ENCODE assay signal across 14 cellular contexts in genomic region chr2:27493948-27494283, GRCh38. TPM values are rescaled to one million over a fixed set of nuclear protein-coding genes. Genes with fewer than 3 reads are reported as not detected.
DNase-seq lines count a peak whose midpoint lies in the region; ATAC-seq and TF ChIP-seq lines count a peak whose summit lies in the region.
"Had no signal": no experiment of that assay in that cellular context is flagged by ENCODE, and none has a peak within 500 bp of the region (broad histone marks: within the 10 kb centered on the region; RNA-seq: fewer than 3 reads in every experiment).

No MANE protein-coding gene starts in this region.

- no peak overlapping the region for H3K27ac Mint-ChIP-seq in CD4-positive, alpha-beta T cell
- H3K27ac Mint-ChIP-seq in activated B cell treated with CpG ODN at 0.5 μM for 24 hours, result no peak overlapping the region

- H3K4me1 ChIP-seq in esophagus (ENCODE audit: control insufficient read depth in 2 of 2, insufficient read depth in 2 of 2, low read length in 1 of 2) (peaks cover 5 to 14% of the 10 kb centered on the region in 2 donors), neuron (ENCODE audit: insufficient read depth, low read length) (peaks cover 4% of the 10 kb centered on the region)

- peaks cover 26% of the 10 kb centered on the region for H3K4me1 Mint-ChIP-seq in CD4-positive, alpha-beta T cell (ENCODE audit: low read depth)
- H3K4me1 Mint-ChIP-seq in activated B cell treated with CpG ODN at 0.5 μM for 24 hours, result peaks cover 27% of the 10 kb centered on the region

- intact Hi-C loops in CD4-positive, alpha-beta T cell (cut with DNase I, micrococcal nuclease), result loop anchor here in 1 of 2 experiments (2.0 kb wide), 1 partner anchor 87 kb away; no protein-coding TSS in a partner anchor
- intact Hi-C loops in activated B cell treated with CpG ODN at 0.5 μM for 24 hours (cut with micrococcal nuclease), result no loop called here

- CTCF ChIA-PET in CD4-positive, alpha-beta T cell (lab: Charles Lee), result no interaction called here
- CTCF ChIA-PET in activated B cell treated with CpG ODN at 0.5 μM for 24 hours (lab: Charles Lee), result no interaction called here

- H2AFZ ChIP-seq in neuron (ENCODE audit: low read depth, low read length), result no peak overlapping the region

- WGBS in esophagus, 2 donors, result 88 to 90% methylated on average over 13 of the region's 13 CpGs

- H3K27ac ChIP-seq in CD4-positive, alpha-beta T cell (ENCODE audit: low read depth, low read length), result no peak overlapping the region
- H3K27ac ChIP-seq in esophagus (ENCODE audit: low read depth in 2 of 2, low read length in 1 of 2), result peak overlapping the region in 1 of 2 donors; percentile 7

- no peaks in the 10 kb centered on the region for H3K36me3 Mint-ChIP-seq in CD4-positive, alpha-beta T cell (ENCODE audit: low read depth)
- H3K36me3 Mint-ChIP-seq in activated B cell treated with CpG ODN at 0.5 μM for 24 hours (ENCODE audit: low read depth), result no peaks in the 10 kb centered on the region

- peaks cover 0 to 3% of the 10 kb centered on the region in 2 donors for H3K36me3 ChIP-seq in esophagus (ENCODE audit: control insufficient read depth in 2 of 2, insufficient read depth in 2 of 2, low read length in 1 of 2)
- H3K36me3 ChIP-seq in neuron (ENCODE audit: insufficient read depth, low read length), result no peaks in the 10 kb centered on the region
- H3K36me3 ChIP-seq: pancreas had no signal

- POLR2A ChIA-PET in CD4-positive, alpha-beta T cell (lab: Charles Lee), result no interaction called here
- POLR2A ChIA-PET in activated B cell treated with CpG ODN at 0.5 μM for 24 hours (lab: Charles Lee), result interaction anchor here (0.7 kb wide), 1 partner anchor 137 kb away, joined by 3 read pairs; the partner anchor contains the start of gene GTF3C2

- no peak for TF ChIP-seq CTCF in CD4-positive, alpha-beta T cell (IDR thresholded peaks at IDR 0.05)
- no peak for TF ChIP-seq CTCF in activated B cell treated with CpG ODN at 0.5 μM for 24 hours (IDR thresholded peaks at IDR 0.05)
- no peak for TF ChIP-seq CTCF in GM20000 (IDR thresholded peaks at IDR 0.05; ENCODE audit: extremely low read depth, missing control alignments)

- H3K9me3 ChIP-seq in CD4-positive, alpha-beta T cell (ENCODE audit: control insufficient read depth, low read length), result no peaks in the 10 kb centered on the region
- H3K9me3 ChIP-seq in esophagus (ENCODE audit: control insufficient read depth in 2 of 2, insufficient read depth in 1 of 2, low read depth in 1 of 2, low read length in 1 of 2) (no peaks in the 10 kb centered on the region), neuron (ENCODE audit: low read length) (no peaks in the 10 kb centered on the region)
- H3K9me3 ChIP-seq: pancreas had no signal

- H3K4me3 Mint-ChIP-seq in CD4-positive, alpha-beta T cell, result peak overlapping the region; percentile 59
- H3K4me3 Mint-ChIP-seq in activated B cell treated with CpG ODN at 0.5 μM for 24 hours, result peak overlapping the region; percentile 41

- H3K27me3 Mint-ChIP-seq in CD4-positive, alpha-beta T cell, result peaks cover 50% of the 10 kb centered on the region
- peaks cover 52% of the 10 kb centered on the region for H3K27me3 Mint-ChIP-seq in activated B cell treated with CpG ODN at 0.5 μM for 24 hours

- ATAC-seq in CD4-positive, alpha-beta T cell (ENCODE audit: poor library complexity), result no peak
- no peak for ATAC-seq in activated B cell treated with CpG ODN at 0.5 μM for 24 hours (ENCODE audit: low read depth)
- no peak for ATAC-seq in GM18858 (IDR thresholded peaks at IDR 0.05; ENCODE audit: unreplicated experiment)

- H3K4me3 ChIP-seq in esophagus (ENCODE audit: low read depth in 1 of 2, low read length in 2 of 2), result peak overlapping the region; percentile 61 to 67
- peak overlapping the region; percentile 52 for H3K4me3 ChIP-seq in neuron (ENCODE audit: low read length)

- H3K27me3 ChIP-seq in CD4-positive, alpha-beta T cell (ENCODE audit: control insufficient read depth, insufficient read depth, low read length), result peaks cover 49% of the 10 kb centered on the region
- H3K27me3 ChIP-seq in esophagus (ENCODE audit: control insufficient read depth in 1 of 2, insufficient read depth in 2 of 2, low read length in 2 of 2) (no peaks in the 10 kb centered on the region), neuron (ENCODE audit: insufficient read depth, low read length) (peaks cover 21% of the 10 kb centered on the region)
- H3K27me3 ChIP-seq: pancreas had no signal

- DNase-seq in CD4-positive, alpha-beta T cell, result no peak
- DNase-seq in activated B cell treated with CpG ODN at 0.5 μM for 24 hours (no peak), GM20000 (ENCODE audit: low spot score) (no peak), HCEC 1CT (no peak), NCI-H524 treated with DMSO at 0.1 percent for 48 hours (lab: John Stamatoyannopoulos, UW) (no peak)
- DNase-seq: activated gamma-delta T cell treated with Interleukin-2 at 50 U/mL for 16 hours, DMS153, Kasumi-1, NCI-H69 had no signal

- no peaks in the 10 kb centered on the region for H3K9me3 Mint-ChIP-seq in CD4-positive, alpha-beta T cell
- no peaks in the 10 kb centered on the region for H3K9me3 Mint-ChIP-seq in activated B cell treated with CpG ODN at 0.5 μM for 24 hours

RNA-seq across cellular contexts. Expression of gene FNDC4, which starts 1.1 kb away (rescaled TPM):
- total RNA-seq in CD4-positive, alpha-beta T cell, result not detected
- not detected in 2 replicates for total RNA-seq in activated B cell treated with CpG ODN at 0.5 μM for 24 hours
- 10 to 100 TPM; 22.2 to 34.0 TPM for polyA plus RNA-seq in esophagus
- total RNA-seq: T-helper 1 cell treated with Interleukin-12 subunit alpha and Interleukin-12 subunit beta and Interleukin-4 antibody, amounts not matched to agents 30 ng/mL and 1 ng/mL, for 36 hours had no signal

RNA-seq across cellular contexts. Expression of gene GCKR, which starts 2.7 kb away (rescaled TPM):
- total RNA-seq in CD4-positive, alpha-beta T cell, result not detected
- total RNA-seq in activated B cell treated with CpG ODN at 0.5 μM for 24 hours, result not detected in 2 replicates
- polyA plus RNA-seq in esophagus, result 1 to 10 TPM; 2.1 to 4.0 TPM
- total RNA-seq: T-helper 1 cell treated with Interleukin-12 subunit alpha and Interleukin-12 subunit beta and Interleukin-4 antibody, amounts not matched to agents 30 ng/mL and 1 ng/mL, for 36 hours had no signal

RNA-seq across cellular contexts. Expression of gene IFT172, which starts 4.4 kb away (rescaled TPM):
- total RNA-seq in CD4-positive, alpha-beta T cell, result 10 to 100 TPM; 13.3 to 14.4 TPM
- total RNA-seq in activated B cell treated with CpG ODN at 0.5 μM for 24 hours, result 12.7 and 14.4 TPM in 2 replicates
- 10 to 100 TPM; 12.8 to 27.5 TPM for polyA plus RNA-seq in esophagus

RNA-seq across cellular contexts. Expression of gene KRTCAP3, which starts 51.7 kb away (rescaled TPM):
- 10 to 100 TPM; 11.5 to 12.8 TPM for total RNA-seq in CD4-positive, alpha-beta T cell
- total RNA-seq in activated B cell treated with CpG ODN at 0.5 μM for 24 hours, result 6.3 and 10.0 TPM in 2 replicates
- 10 to 100 TPM; 21.0 to 30.3 TPM for polyA plus RNA-seq in esophagus
